ENCODE assay signal across 32 cellular contexts in genomic region chr2:44010266-44010665, GRCh38. TPM values are rescaled to one million over a fixed set of nuclear protein-coding genes. Genes with fewer than 3 reads are reported as not detected.
A peak's percentile ranks its signal among the peaks of the same experiment; 100 is the strongest.
DNase-seq lines count a peak whose midpoint lies in the region; ATAC-seq, FAIRE-seq and TF ChIP-seq lines count a peak whose summit lies in the region.
"Had no signal": no experiment of that assay in that cellular context is flagged by ENCODE, and none has a peak within 500 bp of the region (broad histone marks: within the 10 kb centered on the region; RNA-seq: fewer than 3 reads in every experiment).

No MANE protein-coding gene starts in this region.

- peak; percentile 86 for DNase-seq in DMS79 treated with DMSO at 0.1 percent for 48 hours (lab: John Stamatoyannopoulos, UW)
- DNase-seq in NCI-H1092 treated with DMSO at 0.1 percent for 48 hours (lab: John Stamatoyannopoulos, UW) = peak; percentile 25
- no peak for DNase-seq in K562 (ENCODE audit: extremely low read depth in 1 of 4, low spot score in 3 of 4)
- peak; percentile 47 for DNase-seq in midbrain (lab: John Stamatoyannopoulos, UW)
- DNase-seq in D341Med (ENCODE audit: low spot score) = no peak
- DNase-seq in suprapubic skin (ENCODE audit: low spot score in 2 of 2) = no peak
- no peak for DNase-seq in stimulated activated CD4-positive, alpha-beta T cell treated with anti-CD3 and anti-CD28 coated beads, Interleukin-2, amount 100 ng/mL, for 48 hours
- DNase-seq: activated CD4-positive, alpha-beta memory T cell treated with anti-CD3 and anti-CD28 coated beads for 36 hours; activated CD4-positive, alpha-beta T cell treated with anti-CD3 and anti-CD28 coated beads for 1 hour; activated CD8-positive, alpha-beta memory T cell treated with anti-CD3 and anti-CD28 coated beads, Interleukin-2, amount 50 U/mL, for 4 hours; activated naive CD4-positive, alpha-beta T cell treated with anti-CD3 and anti-CD28 coated beads for 36 hours; CD8-positive, alpha-beta memory T cell; DMS153; effector CD8-positive, alpha-beta T cell; HCEC 1CT; immature natural killer cell; Karpas-422; mammary epithelial cell; MV-4-11; NCI-H1694; NCI-H226; NCI-H748 treated with DMSO at 0.1 percent for 48 hours; ovary; SHP77 treated with DMSO at 0.1 percent for 48 hours; thyroid gland had no signal

- WGBS in K562 (ENCODE audit: insufficient coverage, low coverage, missing lambda C conversion rate) = 1% methylated on average over 7 of the region's 7 CpGs
- 60% methylated on average over 7 of the region's 7 CpGs for WGBS in suprapubic skin

- POLR2A ChIA-PET in K562 (lab: Yijun Ruan, JAX) = interaction anchor here (0.8 kb wide), 1 partner anchor 27 kb away, joined by 4 read pairs; no protein-coding TSS in a partner anchor

- TF ChIP-seq RAD21 in K562 (CRISPR knock-in tag; conservative IDR thresholded peaks at IDR 0.05 in 1 of 2, IDR thresholded peaks at IDR 0.05 in 1 of 2) = no peak

- no peak for TF ChIP-seq CTCF in K562 (IDR thresholded peaks at IDR 0.05 in 2 of 3, conservative IDR thresholded peaks at IDR 0.05 in 1 of 3; ENCODE audit: insufficient read depth in 2 of 3, low read depth in 1 of 3, low read length in 3 of 3)
- no peak for TF ChIP-seq CTCF in suprapubic skin (IDR thresholded peaks at IDR 0.05)

- TF ChIP-seq EP300 in K562 (IDR thresholded peaks at IDR 0.05; ENCODE audit: low read length) (no peak), suprapubic skin (IDR thresholded peaks at IDR 0.05) (no peak)

- H3K4me2 ChIP-seq in K562 (ENCODE audit: insufficient read depth, low read length) = no peak overlapping the region
- H3K4me2 ChIP-seq: smooth muscle cell had no signal

- no peak overlapping the region for H3K27ac ChIP-seq in K562 (ENCODE audit: extremely low read depth, low read depth, low read length)
- H3K27ac ChIP-seq in suprapubic skin = no peak overlapping the region
- H3K27ac ChIP-seq: breast epithelium, coronary artery, epithelial cell of prostate, ovary, right atrium auricular region, thyroid gland had no signal

- H3K4me3 ChIP-seq in K562 = no peak overlapping the region
- H3K4me3 ChIP-seq in suprapubic skin = no peak overlapping the region
- H3K4me3 ChIP-seq: breast epithelium, coronary artery, ovary, right atrium auricular region, smooth muscle cell, thyroid gland had no signal

- CTCF ChIA-PET in K562 (lab: Yijun Ruan, JAX; ENCODE audit: low intra/inter-chr PET ratio) = no interaction called here

- no peak overlapping the region for H3K9ac ChIP-seq in K562 (ENCODE audit: insufficient read depth in 1 of 2, low read depth in 2 of 2, low read length in 2 of 2)

- ATAC-seq in K562 = no peak

- intact Hi-C loops in K562 (cut with micrococcal nuclease) = no loop called here

- H2AFZ ChIP-seq in K562 (ENCODE audit: low read depth, low read length) = no peak overlapping the region

- TF ChIP-seq POLR2A in K562 (conservative IDR thresholded peaks at IDR 0.05) (no peak), suprapubic skin (IDR thresholded peaks at IDR 0.05) (no peak)

- H3K36me3 ChIP-seq in K562 (ENCODE audit: control insufficient read depth, insufficient read depth, low read length) (no peaks in the 10 kb centered on the region), suprapubic skin (no peaks in the 10 kb centered on the region)
- H3K36me3 ChIP-seq: breast epithelium, ovary, right atrium auricular region, thyroid gland had no signal

- no peaks in the 10 kb centered on the region for H3K4me1 ChIP-seq in K562 (replicated peaks in 1 of 2; ENCODE audit: control insufficient read depth in 2 of 2, insufficient read depth in 2 of 2, low read length in 2 of 2)
- H3K4me1 ChIP-seq in suprapubic skin = no peaks in the 10 kb centered on the region
- H3K4me1 ChIP-seq: breast epithelium, right atrium auricular region, thyroid gland had no signal

- H3K9me1 ChIP-seq in K562 (ENCODE audit: control insufficient read depth, insufficient read depth, low read length) = no peaks in the 10 kb centered on the region

- no peaks in the 10 kb centered on the region for H3K79me2 ChIP-seq in K562 (ENCODE audit: control insufficient read depth, insufficient read depth, low read length)

- no peaks in the 10 kb centered on the region for H4K20me1 ChIP-seq in K562 (replicated peaks; ENCODE audit: control insufficient read depth, insufficient read depth, low read length)

- in situ Hi-C loops in K562 (cut with MboI) = no loop called here

- H3K27me3 ChIP-seq in K562 (ENCODE audit: control insufficient read depth in 2 of 2, insufficient read depth in 2 of 2, low read length in 2 of 2) (peaks cover 15 to 20% of the 10 kb centered on the region in 2 experiments), suprapubic skin (peaks cover 12% of the 10 kb centered on the region)
- H3K27me3 ChIP-seq: ovary, right atrium auricular region, thyroid gland had no signal

- BruUV-seq in K562 (replicated peaks; lab: Mats Ljungman, UMichigan) = no TSS peak

- peak; percentile 19 for FAIRE-seq in K562 (lab: Jason Lieb, UNC)
- FAIRE-seq: G401.6, RCC 7860 had no signal

- no peaks in the 10 kb centered on the region for H3K9me3 ChIP-seq in K562 (replicated peaks; ENCODE audit: control insufficient read depth, insufficient read depth, low read depth, low read length)
- no peaks in the 10 kb centered on the region for H3K9me3 ChIP-seq in suprapubic skin
- H3K9me3 ChIP-seq: breast epithelium, ovary, right atrium auricular region, thyroid gland had no signal

TF ChIP-seq in K562, 482 proteins besides CTCF, POLR2A, EP300 and RAD21:
- TF ChIP-seq ARHGAP35 (IDR thresholded peaks at IDR 0.05; ENCODE audit: partially characterized antibody) = no peak
- TF ChIP-seq ZKSCAN8 (CRISPR knock-in tag; IDR thresholded peaks at IDR 0.05) = no peak
- no peak for TF ChIP-seq SMARCC2 (IDR thresholded peaks at IDR 0.05; ENCODE audit: low read depth)
- no peak for TF ChIP-seq MEF2A (IDR thresholded peaks at IDR 0.05; ENCODE audit: control insufficient read depth, low read depth, low read length)
- TF ChIP-seq SMAD4 (CRISPR knock-in tag; conservative IDR thresholded peaks at IDR 0.05) = no peak
- no peak for TF ChIP-seq TAL1 (IDR thresholded peaks at IDR 0.05)
- TF ChIP-seq XRCC3 (IDR thresholded peaks at IDR 0.05) = no peak
- no peak for TF ChIP-seq SREBF1 (IDR thresholded peaks at IDR 0.05; ENCODE audit: borderline replicate concordance, low read depth, low read length)
- TF ChIP-seq MCM5 (IDR thresholded peaks at IDR 0.05; ENCODE audit: low read depth) = no peak
- no peak for TF ChIP-seq ZNF347 (CRISPR knock-in tag; IDR thresholded peaks at IDR 0.05; ENCODE audit: low read depth)
- TF ChIP-seq ZNF239 (CRISPR knock-in tag; IDR thresholded peaks at IDR 0.05) = no peak
- TF ChIP-seq POU5F1 (IDR thresholded peaks at IDR 0.05; ENCODE audit: borderline replicate concordance, low read depth, low read length, partially characterized antibody) = no peak

RNA-seq across cellular contexts. Expression of gene LRPPRC, which starts 14.5 kb away (rescaled TPM):
- 146 and 424 TPM in 2 replicates for total RNA-seq in K562 (2011; cell fraction: chromatin; rRNA removed; ENCODE audit: low replicate concordance)
- 45.0 and 62.9 TPM in 2 replicates for total RNA-seq in K562 (2011; cell fraction: nucleolus; rRNA removed)
- total RNA-seq in K562 (2011; cell fraction: nucleoplasm; rRNA removed) = 116 and 165 TPM in 2 replicates
- 83.2 and 88.6 TPM in 2 replicates for total RNA-seq in K562 (2014; rRNA removed)
- 182 and 214 TPM in 2 replicates for total RNA-seq in K562 (2014; rRNA removed; fragmentation: Illumina TruSeq; extraction: Trizol)
- total RNA-seq in K562 (2015; rRNA removed; fragmentation: Illumina TruSeq; extraction: Trizol) = 162 and 178 TPM in 2 replicates
- total RNA-seq in K562 (2021) = 214 and 225 TPM in 2 replicates
- polyA plus RNA-seq in K562 (2011; rRNA removed) = 155 and 198 TPM in 2 replicates
- 25.3 and 74.7 TPM in 2 replicates for polyA plus RNA-seq in K562 (2011; cell fraction: cytosol; rRNA removed)
- polyA plus RNA-seq in K562 (2011; cell fraction: nucleus; rRNA removed) = 88.2 and 105 TPM in 2 replicates
- 82.8 and 105 TPM in 2 replicates for polyA plus RNA-seq in K562 (2012)
- polyA plus RNA-seq in K562 (2014; fragmentation: Illumina TruSeq; extraction: Trizol) = 127 and 138 TPM in 2 replicates
- 10 to 100 TPM; 41.5 to 54.8 TPM for polyA plus RNA-seq in K562 (2014; fragmentation: Nextera tagmentation; extraction: Ambion mirVana)
- 96.3 and 104 TPM in 2 replicates for polyA plus RNA-seq in K562 (2014; rRNA removed)
- polyA minus RNA-seq in K562 (2011; rRNA and poly(A)+ RNA removed) = 447 and 467 TPM in 2 replicates
- 250 and 275 TPM in 2 replicates for polyA minus RNA-seq in K562 (2011; cell fraction: cytosol; rRNA and poly(A)+ RNA removed)
- 101 and 139 TPM in 2 replicates for polyA minus RNA-seq in K562 (2011; cell fraction: nucleus; rRNA and poly(A)+ RNA removed)
- total RNA-seq in suprapubic skin = 10 to 100 TPM; 45.1 to 74.7 (median 46.6) TPM

Comparison
In these comparisons a context has a peak if more than half of its experiments do, and no peak if none do; other contexts are left out.
1. DNase-seq: peak in DMS79 treated with DMSO at 0.1 percent for 48 hours (single experiment), NCI-H1092 treated with DMSO at 0.1 percent for 48 hours (single experiment) and midbrain (single experiment); none in K562 (0 of 4), D341Med (single experiment), suprapubic skin (0 of 2) and stimulated activated CD4-positive, alpha-beta T cell treated with anti-CD3 and anti-CD28 coated beads, Interleukin-2, amount 100 ng/mL, for 48 hours (0 of 2).